Comparison of ENCODE assay signal across 8 cellular contexts in the genomic region with DNA sequence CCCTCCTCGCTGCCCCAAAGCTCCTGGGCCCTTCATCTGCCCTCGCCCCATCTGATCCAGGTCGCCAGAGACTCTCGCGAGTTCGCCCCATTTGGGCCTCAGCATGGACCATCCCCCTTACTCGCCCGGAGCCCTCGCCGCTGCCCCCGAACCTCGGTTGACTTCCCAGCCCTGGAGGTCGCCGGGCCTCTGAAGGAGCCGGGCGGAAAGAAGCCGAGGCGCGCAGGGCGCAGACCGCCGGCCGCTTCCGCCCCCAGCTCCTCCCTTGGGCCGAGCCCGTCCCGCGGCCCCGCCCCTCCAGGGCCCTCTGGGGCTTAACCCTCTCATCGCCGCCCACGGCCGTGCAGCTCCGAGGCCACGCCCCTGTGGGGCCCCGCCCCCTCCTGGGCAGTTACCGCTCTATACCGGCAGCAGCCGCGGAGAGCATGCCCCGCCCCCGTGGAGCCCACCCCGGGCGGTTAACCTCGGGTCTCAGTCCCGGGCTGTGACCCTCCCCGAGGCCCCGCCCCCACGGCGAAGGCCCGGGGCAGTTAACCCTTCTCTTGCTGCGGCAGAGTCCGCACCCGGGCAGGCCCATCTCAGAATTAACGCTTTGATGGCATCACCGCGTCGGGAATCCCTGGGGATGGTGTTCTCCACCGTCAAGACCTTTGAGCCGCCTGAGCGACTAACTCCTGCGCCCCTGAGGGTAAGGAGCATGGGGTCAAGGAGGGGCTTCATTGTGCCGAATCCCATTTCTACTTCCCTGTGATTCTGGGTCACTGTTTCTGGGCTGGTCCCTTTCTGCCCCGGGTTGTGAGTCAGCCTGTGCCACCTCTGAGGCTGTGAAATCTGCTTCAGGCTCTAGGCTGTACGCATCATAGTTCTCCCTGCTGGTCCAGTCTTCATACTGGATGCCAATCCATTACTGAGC. TPM values are rescaled to one million over a fixed set of nuclear protein-coding genes. Genes with fewer than 3 reads are reported as not detected.
DNase-seq lines count a peak whose midpoint lies in the region; ATAC-seq and TF ChIP-seq lines count a peak whose summit lies in the region.

A gene with protein sequence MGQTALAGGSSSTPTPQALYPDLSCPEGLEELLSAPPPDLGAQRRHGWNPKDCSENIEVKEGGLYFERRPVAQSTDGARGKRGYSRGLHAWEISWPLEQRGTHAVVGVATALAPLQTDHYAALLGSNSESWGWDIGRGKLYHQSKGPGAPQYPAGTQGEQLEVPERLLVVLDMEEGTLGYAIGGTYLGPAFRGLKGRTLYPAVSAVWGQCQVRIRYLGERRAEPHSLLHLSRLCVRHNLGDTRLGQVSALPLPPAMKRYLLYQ (minus strand): TSS at position 210 of the 913 bp plus-strand sequence. CDS start 402 bp downstream, outside the sequence.

- 0 out of 2 replicates have a peak, but pooled peaks cover 10% of the 10 kb centered on the region for H4K20me1 ChIP-seq in OCI-LY7 (ENCODE audit: insufficient read depth, low read length)

- H3K27ac ChIP-seq in OCI-LY7 (ENCODE audit: low read depth, low read length, poor library complexity, severe bottlenecking), result peak within 1 kb of the TSS; percentile 68

- H3K27me3 Mint-ChIP-seq in IgD-negative memory B cell, result no peaks in the 10 kb centered on the region

- H3K4me3 ChIP-seq in OCI-LY7 (ENCODE audit: low read depth, low read length, poor library complexity, severe bottlenecking), result peak within 1 kb of the TSS; percentile 77

- H3K9me2 ChIP-seq in OCI-LY7 (ENCODE audit: insufficient read depth, low read length), result no peaks in the 10 kb centered on the region

- DNase-seq in DMS 273 (lab: John Stamatoyannopoulos, UW; ENCODE audit: unreplicated experiment), result peak; percentile 97
- peak; percentile 100 for DNase-seq in OCI-LY7 (ENCODE audit: low spot score)
- peak; percentile 99 for DNase-seq in activated T-cell treated with anti-CD3 and anti-CD28 coated beads for 1 hour (ENCODE audit: low read depth)
- peak; percentile 91 for DNase-seq in epidermal melanocyte (ENCODE audit: insufficient read length, low spot score)
- peak; percentile 81 for DNase-seq in middle frontal gyrus (ENCODE audit: extremely low spot score, low spot score)
- DNase-seq in stimulated activated CD8-positive, alpha-beta memory T cell treated with anti-CD3 and anti-CD28 coated beads, Interleukin-2, amount 100 ng/mL, for 1 hour (ENCODE audit: low read depth in 2 of 2), result peak; percentile 99

- peak; percentile 70 for ATAC-seq in GM21529 (IDR thresholded peaks at IDR 0.05; ENCODE audit: unreplicated experiment)

- H3K4me1 Mint-ChIP-seq in IgD-negative memory B cell, result peaks cover 22 to 38% (median 34%) of the 10 kb centered on the region in 3 donors

- peaks cover 17% of the 10 kb centered on the region; the same call in 1 of the 2 replicates for H3K79me2 ChIP-seq in OCI-LY7 (ENCODE audit: insufficient read depth, low read depth, low read length)

- H3K4me1 ChIP-seq in OCI-LY7 (ENCODE audit: insufficient read depth, low read length, poor library complexity, severe bottlenecking), result peaks cover 47% of the 10 kb centered on the region

- no peaks in the 10 kb centered on the region for H3K9me3 ChIP-seq in OCI-LY7 (ENCODE audit: low read length)

- CTCF ChIA-PET in OCI-LY7 (lab: Charles Lee; ENCODE audit: unreplicated experiment), result interaction anchor here (0.6 to 2.8 kb wide), 9 partner anchors 9 to 64 kb away, joined by 3 to 17 read pairs (median 4); a partner anchor contains a TSS

- H3K27ac Mint-ChIP-seq in IgD-negative memory B cell, result peak within 1 kb of the TSS; percentile 68 to 86 (median 85)

- no peaks in the 10 kb centered on the region for H3K9me3 Mint-ChIP-seq in IgD-negative memory B cell

- H3K4me3 Mint-ChIP-seq in IgD-negative memory B cell, result peak within 1 kb of the TSS; percentile 88 to 98 (median 95)

- POLR2A ChIA-PET in OCI-LY7 (lab: Charles Lee), result interaction anchor here (0.7 to 2.6 kb wide), 15 partner anchors 9 to 149 kb away, joined by 3 to 19 read pairs (median 3); a partner anchor contains a TSS

- no TSS peak for BruUV-seq in OCI-LY7 (replicated peaks; lab: Mats Ljungman, UMichigan)

- peak within 1 kb of the TSS; percentile 99 for H3K4me2 ChIP-seq in OCI-LY7 (ENCODE audit: low read length)

- TF ChIP-seq CTCF in OCI-LY7 (conservative IDR thresholded peaks at IDR 0.05; ENCODE audit: low read length), result no peak

- H2AFZ ChIP-seq in OCI-LY7 (ENCODE audit: low read length), result peak within 1 kb of the TSS; percentile 78

- peaks cover 1% of the 10 kb centered on the region for H3K36me3 Mint-ChIP-seq in IgD-negative memory B cell

- peaks cover 46% of the 10 kb centered on the region for H3K36me3 ChIP-seq in OCI-LY7 (ENCODE audit: insufficient read depth, low read length)

- intact Hi-C loops in OCI-LY7 (cut with micrococcal nuclease; ENCODE audit: unreplicated experiment), result loop anchor here (1.0 to 5.0 kb wide), 8 partner anchors 18 to 319 kb away; a partner anchor contains a TSS

RNA-seq across cellular contexts. Expression of the gene that starts here (rescaled TPM):
- 10.6 TPM for polyA plus RNA-seq in IgD-negative memory B cell
- total RNA-seq in OCI-LY7 (2014; rRNA removed; shearing (Covaris generic)), result 7.8 and 8.3 TPM in 2 replicates
- 8.5 and 10.8 TPM in 2 replicates for total RNA-seq in OCI-LY7 (2022)

Comparison
In these comparisons a context has a peak if more than half of its experiments do, and no peak if none do; other contexts are left out.
1. Peak in every context shown above with its lines: DNase-seq, ATAC-seq, H3K4me3 ChIP-seq and H3K27ac ChIP-seq.